ENCODE assay signal across 6 cellular contexts in genomic region chr2:140199312-140199711, GRCh38.
"Had no signal": no experiment of that assay in that cellular context is flagged by ENCODE, and none has a peak within 500 bp of the region (broad histone marks: within the 10 kb centered on the region; RNA-seq: fewer than 3 reads in every experiment).

No MANE protein-coding gene starts in this region.

- H3K9ac ChIP-seq: GM23248 had no signal

- H3K27ac ChIP-seq: GM23248 had no signal

- ATAC-seq: K562 had no signal

- DNase-seq: GM23248, GOT3, H7, HCEC 1CT, IMR-90 had no signal

- H2AFZ ChIP-seq: GM23248 had no signal

- H3K4me3 ChIP-seq: GM23248, K562 had no signal
